6 cellular contexts compared by ENCODE assay signal in the genomic region with DNA sequence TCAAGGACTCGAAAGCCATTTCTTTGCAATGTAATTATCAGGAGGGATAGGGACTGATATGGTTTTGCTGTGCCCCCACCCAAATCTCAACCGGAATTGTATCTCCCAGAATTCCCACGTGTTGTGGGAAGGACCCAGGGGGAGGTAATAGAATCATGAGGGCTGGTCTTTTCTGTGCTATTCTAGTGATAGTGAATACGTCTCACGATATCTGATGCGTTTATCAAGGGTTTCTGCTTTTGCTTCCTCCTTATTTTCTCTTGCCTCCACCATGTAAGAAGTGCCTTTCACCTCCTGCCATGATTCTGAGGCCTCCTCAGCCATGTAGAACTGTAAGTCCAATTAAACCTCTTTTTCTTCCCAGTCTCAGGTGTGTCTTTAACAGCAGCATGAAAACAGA. TPM values are rescaled to one million over a fixed set of nuclear protein-coding genes. Genes with fewer than 3 reads are reported as not detected.
DNase-seq lines count a peak whose midpoint lies in the region; ATAC-seq, FAIRE-seq and TF ChIP-seq lines count a peak whose summit lies in the region.
"Not testable (repeated sequence)": the region's sequence is repeated elsewhere in the genome, so short reads cannot be mapped to it uniquely, and the experiment has no call there.

No MANE protein-coding gene starts in this region.

- not testable (repeated sequence) for H2AK5ac ChIP-seq in H1 (ENCODE audit: low read depth, low read length)

- not testable (repeated sequence) for H3K9me1 ChIP-seq in K562 (ENCODE audit: control insufficient read depth, insufficient read depth, low read length); keratinocyte (ENCODE audit: control insufficient read depth, extremely low read depth, insufficient read depth, low read length)

- H3K4me3 Mint-ChIP-seq in GM23338, neural progenitor cell: not testable (repeated sequence)

- H3K36me3 ChIP-seq in GM23338 (ENCODE audit: insufficient read depth); K562 (ENCODE audit: control insufficient read depth, insufficient read depth, low read length); H1 (ENCODE audit: control insufficient read depth in 2 of 4, insufficient read depth in 4 of 4, low read length in 3 of 4); keratinocyte (ENCODE audit: control insufficient read depth in 2 of 2, extremely low read depth in 1 of 2, insufficient read depth in 2 of 2, low read length in 2 of 2); neural progenitor cell: not testable (repeated sequence)

- not testable (repeated sequence) for H3K4me3 ChIP-seq in GM23338; K562; H1 (ENCODE audit: extremely low read depth in 1 of 4, insufficient read depth in 2 of 4, low read depth in 3 of 4, low read length in 4 of 4); keratinocyte (ENCODE audit: control insufficient read depth in 2 of 3, extremely low read depth in 1 of 3, insufficient read depth in 2 of 3, low read depth in 1 of 3, low read length in 3 of 3); neural progenitor cell

- not testable (repeated sequence) for H3K23ac ChIP-seq in H1 (ENCODE audit: insufficient read length)

- CTCF ChIA-PET in K562 (lab: Yijun Ruan, JAX; ENCODE audit: low intra/inter-chr PET ratio) = not testable (repeated sequence)
- CTCF ChIA-PET in H1 (lab: Charles Lee; ENCODE audit: partially characterized antibody) = interaction anchor here (0.8 to 4.5 kb wide), 7 partner anchors 9 to 639 kb away, joined by 3 to 57 read pairs (median 7); no protein-coding TSS in a partner anchor

- H4K5ac ChIP-seq in H1 (ENCODE audit: insufficient read length, low read depth, low read length) = not testable (repeated sequence)

- ATAC-seq in GM23338, K562: not testable (repeated sequence)

- not testable (repeated sequence) for H3K4me1 Mint-ChIP-seq in GM23338, neural progenitor cell

- H3K4me2 ChIP-seq in GM23338 (peak overlapping the region; percentile 48; the same call in 1 of the 2 replicates), keratinocyte (ENCODE audit: control insufficient read depth, extremely low read depth, insufficient read depth, low read depth, low read length) (peak overlapping the region; percentile 38)
- H3K4me2 ChIP-seq in K562 (ENCODE audit: insufficient read depth, low read length); H1 (ENCODE audit: insufficient read depth in 1 of 2, low read depth in 2 of 2, low read length in 2 of 2); neural progenitor cell: not testable (repeated sequence)

- H2BK5ac ChIP-seq in H1 (ENCODE audit: low read depth, low read length) = not testable (repeated sequence)

- intact Hi-C loops in K562 (cut with micrococcal nuclease) = not testable (repeated sequence)

- not testable (repeated sequence) for DNase-seq in GM23338 (ENCODE audit: low spot score); K562 (ENCODE audit: extremely low read depth in 1 of 4, low spot score in 3 of 4); H1 (ENCODE audit: low read depth in 1 of 2, low spot score in 2 of 2); keratinocyte (ENCODE audit: low read depth, low spot score); neural progenitor cell (ENCODE audit: low spot score)
- peak; percentile 67 for DNase-seq in NCI-H460 (ENCODE audit: extremely low read depth, low read depth)

- not testable (repeated sequence) for H3K27me3 ChIP-seq in GM23338 (ENCODE audit: insufficient read depth); K562 (ENCODE audit: control insufficient read depth in 2 of 2, insufficient read depth in 2 of 2, low read length in 2 of 2); H1 (replicated peaks in 1 of 4; ENCODE audit: control insufficient read depth in 3 of 4, extremely low read depth in 1 of 4, insufficient read depth in 3 of 4, low read length in 3 of 4); keratinocyte (ENCODE audit: control insufficient read depth, extremely low read depth, insufficient read depth, low read length); neural progenitor cell

- H3K23me2 ChIP-seq in H1 (ENCODE audit: low read depth, low read length) = not testable (repeated sequence)

- not testable (repeated sequence) for BruUV-seq in K562 (replicated peaks; lab: Mats Ljungman, UMichigan)

- TF ChIP-seq CTCF in GM23338 (conservative IDR thresholded peaks at IDR 0.05; ENCODE audit: low read depth in 2 of 2); K562 (IDR thresholded peaks at IDR 0.05 in 2 of 3, conservative IDR thresholded peaks at IDR 0.05 in 1 of 3; ENCODE audit: insufficient read depth in 2 of 3, low read depth in 1 of 3, low read length in 3 of 3); H1 (IDR thresholded peaks at IDR 0.05; ENCODE audit: control extremely low read depth in 1 of 3, insufficient read depth in 1 of 3, low read depth in 1 of 3, low read length in 3 of 3); keratinocyte (optimal IDR thresholded peaks at IDR 0.05 in 1 of 3, IDR thresholded peaks at IDR 0.05 in 1 of 3, conservative IDR thresholded peaks at IDR 0.05 in 1 of 3; ENCODE audit: extremely low read depth in 1 of 3, insufficient read depth in 2 of 3, low read length in 3 of 3); neural progenitor cell (IDR thresholded peaks at IDR 0.05): not testable (repeated sequence)

- H3K79me1 ChIP-seq in H1 (ENCODE audit: low read depth, low read length) = not testable (repeated sequence)

- H2BK12ac ChIP-seq in H1 (ENCODE audit: low read depth, low read length) = not testable (repeated sequence)

- FAIRE-seq in K562 (lab: Jason Lieb, UNC); H1 (lab: Jason Lieb, UNC); keratinocyte (lab: Jason Lieb, UNC): not testable (repeated sequence)

- not testable (repeated sequence) for H3F3A ChIP-seq in GM23338 (replicated peaks; ENCODE audit: low read depth); neural progenitor cell (ENCODE audit: low read depth)

- not testable (repeated sequence) for H3K9me3 ChIP-seq in K562 (replicated peaks; ENCODE audit: control insufficient read depth, insufficient read depth, low read depth, low read length); H1 (ENCODE audit: insufficient read depth in 2 of 2, low read depth in 1 of 2, low read length in 1 of 2); keratinocyte (ENCODE audit: control insufficient read depth, low read depth, low read length); neural progenitor cell (ENCODE audit: low read depth)

- not testable (repeated sequence) for TF ChIP-seq POLR2A in K562 (conservative IDR thresholded peaks at IDR 0.05); H1 (IDR thresholded peaks at IDR 0.05; ENCODE audit: control extremely low read depth in 1 of 2, low read depth in 2 of 2, low read length in 2 of 2)

- not testable (repeated sequence) for H3K27me3 Mint-ChIP-seq in GM23338 (ENCODE audit: insufficient read depth, low read depth, poor library complexity); neural progenitor cell (ENCODE audit: insufficient read depth, low read depth)

- H3K9me2 ChIP-seq in GM23338 (ENCODE audit: insufficient read depth) = not testable (repeated sequence)

- not testable (repeated sequence) for H3K4me1 ChIP-seq in GM23338 (ENCODE audit: insufficient read depth); H1 (replicated peaks in 1 of 4; ENCODE audit: control insufficient read depth in 3 of 4, insufficient read depth in 4 of 4, low read length in 3 of 4); neural progenitor cell
- H3K4me1 ChIP-seq in K562 (replicated peaks in 1 of 2; ENCODE audit: control insufficient read depth in 2 of 2, insufficient read depth in 2 of 2, low read length in 2 of 2) = peaks cover 28 to 63% of the 10 kb centered on the region in 2 experiments
- peaks cover 41% of the 10 kb centered on the region for H3K4me1 ChIP-seq in keratinocyte (ENCODE audit: control insufficient read depth, extremely low read depth, insufficient read depth, low read length)

- WGBS in K562 (ENCODE audit: insufficient coverage, low coverage, missing lambda C conversion rate) = 62% methylated on average over 6 of the region's 6 CpGs
- WGBS in H1 (ENCODE audit: extremely low coverage in 1 of 2, insufficient coverage in 1 of 2, insufficient read length in 1 of 2, insufficient replicate concordance in 2 of 2, low coverage in 1 of 2, low lambda C conversion rate in 2 of 2, missing lambda C conversion rate in 1 of 2), 2 experiments = 79% methylated on average over 6 of the region's 6 CpGs; no CpG with 5 or more reads in 1 of the 2 experiments

- not testable (repeated sequence) for H2BK120ac ChIP-seq in H1 (replicated peaks; ENCODE audit: low read depth, low read length)

- in situ Hi-C loops in K562 (cut with MboI) = not testable (repeated sequence)

- H3K9ac ChIP-seq in K562 (ENCODE audit: insufficient read depth in 1 of 2, low read depth in 2 of 2, low read length in 2 of 2); H1 (replicated peaks in 1 of 4; ENCODE audit: extremely low read depth in 1 of 4, low read depth in 3 of 4, low read length in 3 of 4); keratinocyte (ENCODE audit: control insufficient read depth, extremely low read depth, insufficient read depth, low read length); neural progenitor cell: not testable (repeated sequence)

- H2AFZ ChIP-seq in GM23338; keratinocyte (ENCODE audit: control insufficient read depth, low read length): not testable (repeated sequence)
- H2AFZ ChIP-seq in K562 (ENCODE audit: low read depth, low read length) (peak overlapping the region; percentile 63), H1 (ENCODE audit: low read length) (0 out of 2 replicates have a peak overlapping the region, but pooled peaks have one; percentile 49), neural progenitor cell (replicated peaks) (peak overlapping the region; percentile 60)

- H3K14ac ChIP-seq in H1 (ENCODE audit: insufficient read length) = not testable (repeated sequence)

- dilution Hi-C loops in keratinocyte (cut with MboI; ENCODE audit: extremely low pct_ligation_motif_present, low sequenced_read_pairs) = not testable (repeated sequence)

- not testable (repeated sequence) for H4K20me1 ChIP-seq in GM23338 (replicated peaks; ENCODE audit: insufficient read depth); K562 (replicated peaks; ENCODE audit: control insufficient read depth, insufficient read depth, low read length); H1 (replicated peaks in 1 of 2; ENCODE audit: control insufficient read depth in 1 of 2, insufficient read depth in 2 of 2, low read length in 2 of 2); keratinocyte (ENCODE audit: control insufficient read depth, extremely low read depth, insufficient read depth, low read length); neural progenitor cell (ENCODE audit: low read depth)

- not testable (repeated sequence) for H4K8ac ChIP-seq in H1 (ENCODE audit: extremely low read depth, insufficient read depth, low read length)

- not testable (repeated sequence) for H3K79me2 ChIP-seq in GM23338 (replicated peaks; ENCODE audit: insufficient read depth); K562 (ENCODE audit: control insufficient read depth, insufficient read depth, low read length); H1 (ENCODE audit: control insufficient read depth in 1 of 2, insufficient read depth in 2 of 2, low read length in 2 of 2); keratinocyte (ENCODE audit: control insufficient read depth, insufficient read depth, low read length); neural progenitor cell (ENCODE audit: low read depth)

- H3K56ac ChIP-seq in H1 (replicated peaks; ENCODE audit: insufficient read length, low read depth, low read length) = not testable (repeated sequence)

- not testable (repeated sequence) for H3K4ac ChIP-seq in H1 (replicated peaks; ENCODE audit: insufficient read length, low read depth, low read length)

- peaks cover 16% of the 10 kb centered on the region for H3K9me3 Mint-ChIP-seq in GM23338
- not testable (repeated sequence) for H3K9me3 Mint-ChIP-seq in neural progenitor cell

- POLR2A ChIA-PET in K562 (lab: Yijun Ruan, JAX) = interaction anchor here (0.6 to 0.7 kb wide), 2 partner anchors 160 to 170 kb away, joined by 3 read pairs; partner anchors contain the start of gene NCOA7
- POLR2A ChIA-PET in H1 (lab: Charles Lee; ENCODE audit: partially characterized antibody) = not testable (repeated sequence)

- H3K27ac ChIP-seq in GM23338 (ENCODE audit: low read depth); K562 (ENCODE audit: extremely low read depth, low read depth, low read length); H1 (ENCODE audit: low read depth, low read length); neural progenitor cell: not testable (repeated sequence)
- peak overlapping the region; percentile 22 for H3K27ac ChIP-seq in keratinocyte (ENCODE audit: control insufficient read depth, insufficient read depth, low read length)

- H4K91ac ChIP-seq in H1 (replicated peaks; ENCODE audit: insufficient read length, low read length) = not testable (repeated sequence)

- H2BK20ac ChIP-seq in H1 (ENCODE audit: low read length) = not testable (repeated sequence)

- not testable (repeated sequence) for H3K36me3 Mint-ChIP-seq in GM23338 (ENCODE audit: low read depth); neural progenitor cell

- H2BK15ac ChIP-seq in H1 (ENCODE audit: low read length) = not testable (repeated sequence)

- TF ChIP-seq EP300 in K562 (IDR thresholded peaks at IDR 0.05; ENCODE audit: low read length); H1 (IDR thresholded peaks at IDR 0.05; ENCODE audit: borderline replicate concordance in 1 of 2, low read depth in 2 of 2, low read length in 2 of 2): not testable (repeated sequence)

- not testable (repeated sequence) for H3K27ac Mint-ChIP-seq in GM23338, neural progenitor cell

- H3K18ac ChIP-seq in H1 (ENCODE audit: extremely low read depth, low read length) = not testable (repeated sequence)

- not testable (repeated sequence) for TF ChIP-seq RAD21 in K562 (CRISPR knock-in tag; conservative IDR thresholded peaks at IDR 0.05 in 1 of 2, IDR thresholded peaks at IDR 0.05 in 1 of 2); H1 (IDR thresholded peaks at IDR 0.05 in 1 of 2, conservative IDR thresholded peaks at IDR 0.05 in 1 of 2; ENCODE audit: low read depth in 2 of 2, low read length in 2 of 2)

RNA-seq across cellular contexts. Expression of gene HINT3, which starts 5.9 kb away (rescaled TPM):
- total RNA-seq in GM23338 (2014; rRNA removed; shearing (Covaris generic)) = 8.0 and 10.3 TPM in 2 replicates
- polyA plus RNA-seq in GM23338 (2016; fragmentation: Nextera tagmentation; extraction: Ambion mirVana) (1.8 and 1.9 TPM in 2 replicates), K562 (2011; rRNA removed) (4.7 and 5.1 TPM in 2 replicates), K562 (2014; fragmentation: Illumina TruSeq; extraction: Trizol) (12.6 and 13.7 TPM in 2 replicates), K562 (2014; fragmentation: Nextera tagmentation; extraction: Ambion mirVana) (1 to 10 TPM; 1.4 to 1.9 TPM), K562 (2014; rRNA removed) (7.6 and 8.9 TPM in 2 replicates), H1 (2011; rRNA removed) (1.2 and 1.5 TPM in 2 replicates), keratinocyte (1.5 to 3.9 TPM (median 2.9 TPM) in 3 replicates)
- total RNA-seq in NCI-H460 (2014; rRNA removed; shearing (Covaris generic)) = 43.7 and 45.4 TPM in 2 replicates
- polyA plus RNA-seq in NCI-H460 (2014; cell fraction: nucleus; rRNA removed) = 18.1 and 36.3 TPM in 2 replicates
- 1.1 and 2.9 TPM in 2 replicates for total RNA-seq in K562 (2011; cell fraction: chromatin; rRNA removed; ENCODE audit: low replicate concordance)
- total RNA-seq in K562 (2011; cell fraction: nucleolus; rRNA removed) = 1.2 and 1.3 TPM in 2 replicates
- 2.2 and 4.0 TPM in 2 replicates for total RNA-seq in K562 (2011; cell fraction: nucleoplasm; rRNA removed)
- total RNA-seq in K562 (2014; rRNA removed) (11.8 and 13.7 TPM in 2 replicates), K562 (2014; rRNA removed; fragmentation: Illumina TruSeq; extraction: Trizol) (16.6 and 16.9 TPM in 2 replicates), K562 (2015; rRNA removed; fragmentation: Illumina TruSeq; extraction: Trizol) (14.6 and 16.2 TPM in 2 replicates), K562 (2021) (10.8 and 11.3 TPM in 2 replicates), neural progenitor cell (ENCODE audit: low replicate concordance) (19.5 and 29.6 TPM in 2 replicates)
- 2.4 and 2.8 TPM in 2 replicates for polyA plus RNA-seq in K562 (2011; cell fraction: cytosol; rRNA removed)
- polyA plus RNA-seq in K562 (2011; cell fraction: nucleus; rRNA removed) = 0.98 and 1.3 TPM in 2 replicates
- 15.3 and 21.7 TPM in 2 replicates for polyA plus RNA-seq in K562 (2012)
- polyA minus RNA-seq in K562 (2011; rRNA and poly(A)+ RNA removed) = 3.1 and 4.7 TPM in 2 replicates
- 3.5 and 6.0 TPM in 2 replicates for polyA minus RNA-seq in K562 (2011; cell fraction: cytosol; rRNA and poly(A)+ RNA removed)
- 1.3 and 2.2 TPM in 2 replicates for polyA minus RNA-seq in K562 (2011; cell fraction: nucleus; rRNA and poly(A)+ RNA removed)
- total RNA-seq in H1 (2021; fragmentation: NEBNext Ultra II Directional; extraction: Animal tissue kit (Norgen Biotek cat#: 25700)) = 7.7 and 7.8 TPM in 2 replicates
- polyA plus RNA-seq in H1 (2011; cell fraction: cytosol; rRNA removed) = 1.8 TPM
- polyA plus RNA-seq in H1 (2011; cell fraction: nucleus; rRNA removed) = 1.0 TPM
- polyA plus RNA-seq in H1 (2012, experiment 1 of 2) = 3.5 to 5.6 TPM (median 4.6 TPM) in 4 replicates
- polyA plus RNA-seq in H1 (2012, experiment 2 of 2) = 0.73 TPM
- 4.3 TPM for polyA plus RNA-seq in H1 (2013, experiment 1 of 2)
- 3.9 TPM for polyA plus RNA-seq in H1 (2013, experiment 2 of 2)
- 0.79 and 2.0 TPM in 2 replicates for polyA minus RNA-seq in H1 (2011; rRNA and poly(A)+ RNA removed)
- polyA minus RNA-seq in H1 (2011; cell fraction: cytosol; rRNA and poly(A)+ RNA removed) = 2.5 TPM
- polyA minus RNA-seq in H1 (2011; cell fraction: nucleus; rRNA and poly(A)+ RNA removed) = 3.0 TPM
- 39.6 TPM for polyA plus RNA-seq in keratinocyte (2011; ENCODE audit: low read depth)
- 3.5 and 4.5 TPM in 2 replicates for polyA plus RNA-seq in keratinocyte (2011; cell fraction: cytosol; rRNA removed)
- polyA plus RNA-seq in keratinocyte (2011; cell fraction: nucleus; rRNA removed) = 1.9 TPM in 2 replicates
- polyA plus RNA-seq in keratinocyte (2012; ENCODE audit: low replicate concordance) = 7.4 and 19.7 TPM in 2 replicates
- polyA minus RNA-seq in keratinocyte = 0.52 to 1.4 TPM (median 0.99 TPM) in 3 replicates
- polyA minus RNA-seq in keratinocyte (2011; cell fraction: cytosol; rRNA and poly(A)+ RNA removed) = 6.7 TPM
- polyA minus RNA-seq in keratinocyte (2011; cell fraction: nucleus; rRNA and poly(A)+ RNA removed) = 1.9 and 3.3 TPM in 2 replicates

RNA-seq across cellular contexts. Expression of gene TRMT11, which starts 35.6 kb away (rescaled TPM):
- total RNA-seq in GM23338 (2014; rRNA removed; shearing (Covaris generic)) = 44.5 and 49.5 TPM in 2 replicates
- 41.9 and 50.9 TPM in 2 replicates for polyA plus RNA-seq in GM23338 (2016; fragmentation: Nextera tagmentation; extraction: Ambion mirVana)
- 37.4 and 42.0 TPM in 2 replicates for total RNA-seq in NCI-H460 (2014; rRNA removed; shearing (Covaris generic))
- polyA plus RNA-seq in NCI-H460 (2014; cell fraction: nucleus; rRNA removed) = 33.4 and 78.4 TPM in 2 replicates
- total RNA-seq in K562 (2011; cell fraction: chromatin; rRNA removed; ENCODE audit: low replicate concordance) = 88.5 and 187 TPM in 2 replicates
- 41.2 and 47.4 TPM in 2 replicates for total RNA-seq in K562 (2011; cell fraction: nucleolus; rRNA removed)
- total RNA-seq in K562 (2011; cell fraction: nucleoplasm; rRNA removed) = 59.8 and 74.4 TPM in 2 replicates
- 38.2 and 40.5 TPM in 2 replicates for total RNA-seq in K562 (2014; rRNA removed)
- 60.8 and 68.2 TPM in 2 replicates for total RNA-seq in K562 (2014; rRNA removed; fragmentation: Illumina TruSeq; extraction: Trizol)
- 47.2 and 53.0 TPM in 2 replicates for total RNA-seq in K562 (2015; rRNA removed; fragmentation: Illumina TruSeq; extraction: Trizol)
- 38.8 and 41.3 TPM in 2 replicates for total RNA-seq in K562 (2021)
- polyA plus RNA-seq in K562 (2011; rRNA removed) = 68.1 and 88.0 TPM in 2 replicates
- 8.9 and 26.0 TPM in 2 replicates for polyA plus RNA-seq in K562 (2011; cell fraction: cytosol; rRNA removed)
- 136 and 190 TPM in 2 replicates for polyA plus RNA-seq in K562 (2011; cell fraction: nucleus; rRNA removed)
- 23.3 and 23.7 TPM in 2 replicates for polyA plus RNA-seq in K562 (2012)
- 34.8 and 46.8 TPM in 2 replicates for polyA plus RNA-seq in K562 (2014; fragmentation: Illumina TruSeq; extraction: Trizol)
- polyA plus RNA-seq in K562 (2014; fragmentation: Nextera tagmentation; extraction: Ambion mirVana) = 10 to 100 TPM; 72.4 to 76.3 TPM
- 59.6 and 59.8 TPM in 2 replicates for polyA plus RNA-seq in K562 (2014; rRNA removed)
- 99.9 and 108 TPM in 2 replicates for polyA minus RNA-seq in K562 (2011; rRNA and poly(A)+ RNA removed)
- polyA minus RNA-seq in K562 (2011; cell fraction: cytosol; rRNA and poly(A)+ RNA removed) = 23.4 and 24.7 TPM in 2 replicates
- polyA minus RNA-seq in K562 (2011; cell fraction: nucleus; rRNA and poly(A)+ RNA removed) = 117 and 147 TPM in 2 replicates
- 23.3 and 32.4 TPM in 2 replicates for total RNA-seq in H1 (2021; fragmentation: NEBNext Ultra II Directional; extraction: Animal tissue kit (Norgen Biotek cat#: 25700))
- 11.8 and 19.7 TPM in 2 replicates for polyA plus RNA-seq in H1 (2011; rRNA removed)
- 24.8 TPM for polyA plus RNA-seq in H1 (2011; cell fraction: cytosol; rRNA removed)
- 20.7 TPM for polyA plus RNA-seq in H1 (2011; cell fraction: nucleus; rRNA removed)
- polyA plus RNA-seq in H1 (2012, experiment 1 of 2) = 19.8 to 26.7 TPM (median 22.1 TPM) in 4 replicates
- 2.5 TPM for polyA plus RNA-seq in H1 (2012, experiment 2 of 2)
- 17.1 TPM for polyA plus RNA-seq in H1 (2013, experiment 1 of 2)
- 16.3 TPM for polyA plus RNA-seq in H1 (2013, experiment 2 of 2)
- polyA minus RNA-seq in H1 (2011; rRNA and poly(A)+ RNA removed) = 29.2 and 34.1 TPM in 2 replicates
- 15.0 TPM for polyA minus RNA-seq in H1 (2011; cell fraction: cytosol; rRNA and poly(A)+ RNA removed)
- 76.8 TPM for polyA minus RNA-seq in H1 (2011; cell fraction: nucleus; rRNA and poly(A)+ RNA removed)
- polyA plus RNA-seq in keratinocyte = 14.7 to 23.0 TPM (median 15.0 TPM) in 3 replicates
- 14.9 TPM for polyA plus RNA-seq in keratinocyte (2011; ENCODE audit: low read depth)
- polyA plus RNA-seq in keratinocyte (2011; cell fraction: cytosol; rRNA removed) = 11.9 and 20.6 TPM in 2 replicates
- 23.0 and 33.3 TPM in 2 replicates for polyA plus RNA-seq in keratinocyte (2011; cell fraction: nucleus; rRNA removed)
- polyA plus RNA-seq in keratinocyte (2012; ENCODE audit: low replicate concordance) = 10.7 and 13.5 TPM in 2 replicates
- polyA minus RNA-seq in keratinocyte = 1.1 to 30.8 TPM (median 9.2 TPM) in 3 replicates
- polyA minus RNA-seq in keratinocyte (2011; cell fraction: cytosol; rRNA and poly(A)+ RNA removed) = 6.5 TPM
- 19.7 and 29.3 TPM in 2 replicates for polyA minus RNA-seq in keratinocyte (2011; cell fraction: nucleus; rRNA and poly(A)+ RNA removed)
- total RNA-seq in neural progenitor cell (ENCODE audit: low replicate concordance) = 51.9 and 105 TPM in 2 replicates
